ENCODE assay signal across 13 cellular contexts in genomic region chr2:12759248-12759647, GRCh38. TPM values are rescaled to one million over a fixed set of nuclear protein-coding genes. Genes with fewer than 3 reads are reported as not detected.
DNase-seq lines count a peak whose midpoint lies in the region; ATAC-seq and TF ChIP-seq lines count a peak whose summit lies in the region.
"Had no signal": no experiment of that assay in that cellular context is flagged by ENCODE, and none has a peak within 500 bp of the region (broad histone marks: within the 10 kb centered on the region; RNA-seq: fewer than 3 reads in every experiment).

No MANE protein-coding gene starts in this region.

- no peak overlapping the region for H2BK12ac ChIP-seq in H9 (ENCODE audit: insufficient read length, low read depth, low read length)

- no peaks in the 10 kb centered on the region for H3K27me3 ChIP-seq in psoas muscle (ENCODE audit: insufficient read depth in 3 of 3, low read length in 2 of 3)
- H3K27me3 ChIP-seq in H9 (ENCODE audit: insufficient read depth, low read length), result no peaks in the 10 kb centered on the region
- H3K27me3 ChIP-seq: Peyer's patch had no signal

- H3K23me2 ChIP-seq in H9 (ENCODE audit: insufficient read length, low read depth, low read length, poor library complexity, severe bottlenecking), result no peaks in the 10 kb centered on the region

- H3K27ac ChIP-seq in psoas muscle, result no peak overlapping the region
- no peak overlapping the region for H3K27ac ChIP-seq in H9 (ENCODE audit: insufficient read length, low read depth, low read length)
- H3K27ac ChIP-seq: Peyer's patch, VCaP had no signal

- peak; percentile 19 for DNase-seq in DMS53 treated with DMSO at 0.1 percent for 48 hours (lab: John Stamatoyannopoulos, UW; ENCODE audit: unreplicated experiment)
- DNase-seq in fibroblast of gingiva (ENCODE audit: low read depth), result peak; percentile 94
- DNase-seq in psoas muscle, result no peak
- no peak for DNase-seq in D341Med (ENCODE audit: low spot score)
- no peak for DNase-seq in nucleus accumbens (lab: John Stamatoyannopoulos, UW)
- no peak for DNase-seq in NCI-H146 treated with DMSO at 0.1 percent for 48 hours (lab: John Stamatoyannopoulos, UW; ENCODE audit: unreplicated experiment)
- DNase-seq in H9, result no peak
- DNase-seq: COR-L47; NCI-H2171 treated with DMSO at 0.1 percent for 48 hours; Peyer's patch; stimulated activated naive B cell treated with anti-CD40 and anti-IgM and Interleukin-4, amounts not matched to agents 10 μg/mL and 1 μg/mL and 100 μg/mL, for 72 hours had no signal

- H4K20me1 ChIP-seq in H9 (ENCODE audit: control insufficient read depth, insufficient read depth, insufficient read length), result no peaks in the 10 kb centered on the region

- no peak overlapping the region for H4K8ac ChIP-seq in H9 (replicated peaks; ENCODE audit: insufficient read length, low read depth, low read length)

- no peaks in the 10 kb centered on the region for H3K79me2 ChIP-seq in H9 (ENCODE audit: insufficient read depth, low read length)

- H3K79me1 ChIP-seq in H9 (ENCODE audit: insufficient read depth, low read depth, low read length, poor library complexity, severe bottlenecking), result no peaks in the 10 kb centered on the region

- H3K36me3 ChIP-seq in psoas muscle (ENCODE audit: insufficient read depth in 1 of 2, low read depth in 1 of 2), result no peaks in the 10 kb centered on the region
- H3K36me3 ChIP-seq: Peyer's patch had no signal

- H3K18ac ChIP-seq in H9 (ENCODE audit: insufficient read length, low read depth, low read length), result no peak overlapping the region

- ATAC-seq in psoas muscle, result peak; percentile 72 to 90 (median 86)
- ATAC-seq: stimulated activated naive B cell treated with anti-CD40 and anti-IgM and Interleukin-4, amounts not matched to agents 10 μg/mL and 1 μg/mL and 100 μg/mL, for 72 hours had no signal

- peaks cover 0 to under 1% of the 10 kb centered on the region in 2 experiments; a peak in 1 of 5 replicates for H3K9me3 Mint-ChIP-seq in H9

- TF ChIP-seq CTCF in psoas muscle (IDR thresholded peaks at IDR 0.05) (no peak), H9 (conservative IDR thresholded peaks at IDR 0.05) (no peak)

- no peak overlapping the region for H4K5ac ChIP-seq in H9 (ENCODE audit: insufficient read length, low read depth, low read length)

- no peak overlapping the region for H3K9ac ChIP-seq in H9 (ENCODE audit: extremely low read depth, insufficient read length, low read length)

- no peak overlapping the region for H3K4me3 ChIP-seq in psoas muscle
- H3K4me3 ChIP-seq: Peyer's patch had no signal

- no peak overlapping the region for H3K23ac ChIP-seq in H9 (ENCODE audit: insufficient read length, low read depth, low read length)

- no peak overlapping the region for H3T11ph ChIP-seq in H9 (ENCODE audit: low read length)

- no peak overlapping the region for H2AFZ ChIP-seq in H9 (ENCODE audit: low read length)

- H3K4me2 ChIP-seq in H9 (ENCODE audit: insufficient read depth, insufficient read length, low read length), result no peak overlapping the region

- intact Hi-C loops in psoas muscle (cut with DNase I), result no loop called here

- no peaks in the 10 kb centered on the region for H3K36me3 Mint-ChIP-seq in H9 (ENCODE audit: insufficient read depth in 1 of 3, low read depth in 3 of 3)
- H3K36me3 Mint-ChIP-seq: stimulated activated naive B cell treated with anti-CD40 and anti-IgM and Interleukin-4, amounts not matched to agents 10 μg/mL and 1 μg/mL and 100 μg/mL, for 72 hours had no signal

- WGBS in psoas muscle, 3 donors, result 17 to 20% (median 19%) methylated on average over 4 of the region's 4 CpGs
- no CpG with 5 or more reads among the region's 4 CpGs for WGBS in H9 (ENCODE audit: extremely low coverage, insufficient read length, low lambda C conversion rate)

- H3K27ac Mint-ChIP-seq in H9, result no peak overlapping the region; a peak in 1 of 7 replicates
- H3K27ac Mint-ChIP-seq: stimulated activated naive B cell treated with anti-CD40 and anti-IgM and Interleukin-4, amounts not matched to agents 10 μg/mL and 1 μg/mL and 100 μg/mL, for 72 hours had no signal

- H3K4me1 ChIP-seq in psoas muscle, result no peaks in the 10 kb centered on the region
- peaks cover 6% of the 10 kb centered on the region for H3K4me1 ChIP-seq in H9 (ENCODE audit: insufficient read depth, low read length)
- H3K4me1 ChIP-seq: Peyer's patch had no signal

- H2BK15ac ChIP-seq in H9 (ENCODE audit: low read depth, low read length), result no peak overlapping the region

- no peak overlapping the region for H2AK5ac ChIP-seq in H9 (ENCODE audit: insufficient read length, low read length)

- H3K4me3 Mint-ChIP-seq in H9, result no peak overlapping the region
- H3K4me3 Mint-ChIP-seq: stimulated activated naive B cell treated with anti-CD40 and anti-IgM and Interleukin-4, amounts not matched to agents 10 μg/mL and 1 μg/mL and 100 μg/mL, for 72 hours had no signal

- H3K4ac ChIP-seq in H9 (ENCODE audit: low read depth, low read length), result no peak overlapping the region

- no peaks in the 10 kb centered on the region for H3K9me3 ChIP-seq in psoas muscle
- H3K9me3 ChIP-seq in H9 (ENCODE audit: control insufficient read depth, low read depth, low read length), result no peaks in the 10 kb centered on the region
- H3K9me3 ChIP-seq: Peyer's patch had no signal

- H2BK5ac ChIP-seq in H9 (ENCODE audit: insufficient read length, low read length), result no peak overlapping the region

- H2BK20ac ChIP-seq in H9 (ENCODE audit: low read depth, low read length, poor library complexity, severe bottlenecking), result no peak overlapping the region

- H4K91ac ChIP-seq in H9 (ENCODE audit: insufficient read length, low read depth, low read length), result no peak overlapping the region

- no peaks in the 10 kb centered on the region; the same call in 1 of the 2 replicates for H3K27me3 Mint-ChIP-seq in H9 (ENCODE audit: low read depth)

- H3K4me1 Mint-ChIP-seq in H9, result peaks cover 31 to 32% of the 10 kb centered on the region in 2 experiments
- H3K4me1 Mint-ChIP-seq: stimulated activated naive B cell treated with anti-CD40 and anti-IgM and Interleukin-4, amounts not matched to agents 10 μg/mL and 1 μg/mL and 100 μg/mL, for 72 hours had no signal

- no peak overlapping the region for H3K56ac ChIP-seq in H9 (ENCODE audit: insufficient read length, low read depth, low read length)

- H2BK120ac ChIP-seq in H9 (ENCODE audit: low read depth, low read length, poor library complexity, severe bottlenecking), result no peak overlapping the region

- no peak overlapping the region for H3K14ac ChIP-seq in H9 (ENCODE audit: insufficient read depth, low read length)

TF ChIP-seq in PFSK-1, 5 proteins besides CTCF, POLR2A, EP300 and RAD21:
- TF ChIP-seq POLR2AphosphoS5 (IDR thresholded peaks at IDR 0.05; ENCODE audit: low read depth, low read length) (peak; percentile 35; the same call in 1 of the 2 replicates), SIN3A (IDR thresholded peaks at IDR 0.05; ENCODE audit: borderline replicate concordance, insufficient read depth, low read length) (peak; percentile 17; the same call in 1 of the 2 replicates), REST (IDR thresholded peaks at IDR 0.05; ENCODE audit: insufficient read depth in 1 of 2, low read depth in 2 of 2, low read length in 2 of 2) (peak in 1 of 2 experiments; percentile 76; a peak in 2 of 4 replicates), FOXP2 (optimal IDR thresholded peaks at IDR 0.05; ENCODE audit: borderline replicate concordance, extremely low read depth, extremely low read length, insufficient read depth) (peak; percentile 37), TAF1 (IDR thresholded peaks at IDR 0.05; ENCODE audit: borderline replicate concordance, insufficient read depth, low read length) (peak; percentile 43; the same call in 1 of the 2 replicates)
TF ChIP-seq in PFSK-1: peak in this region for 5.

RNA-seq across cellular contexts. Expression of gene TRIB2, which starts 42.5 kb away (rescaled TPM):
- polyA plus RNA-seq in PFSK-1 (2012; ENCODE audit: insufficient read length, low read depth), result 48.7 TPM
- total RNA-seq in psoas muscle (10 to 100 TPM in 2 of 4 donors, 1 to 10 TPM in 2; 9.0 to 12.5 (median 11.1) TPM), H9 (2021) (36.2 and 41.9 TPM in 2 replicates)
- 10 to 100 TPM in 2 of 3 donors, 1 to 10 TPM in 1; 6.8 to 18.0 (median 14.3) TPM for polyA plus RNA-seq in psoas muscle

Comparison
In these comparisons a context has a peak if more than half of its experiments do, and no peak if none do; other contexts are left out.
1. DNase-seq: peak in DMS53 treated with DMSO at 0.1 percent for 48 hours (single experiment) and fibroblast of gingiva (single experiment); none in psoas muscle (0 of 2), D341Med (single experiment), nucleus accumbens (0 of 56), NCI-H146 treated with DMSO at 0.1 percent for 48 hours (single experiment) and H9 (single experiment).